Comparison of ENCODE assay signal across 1 cellular context in the genomic region with DNA sequence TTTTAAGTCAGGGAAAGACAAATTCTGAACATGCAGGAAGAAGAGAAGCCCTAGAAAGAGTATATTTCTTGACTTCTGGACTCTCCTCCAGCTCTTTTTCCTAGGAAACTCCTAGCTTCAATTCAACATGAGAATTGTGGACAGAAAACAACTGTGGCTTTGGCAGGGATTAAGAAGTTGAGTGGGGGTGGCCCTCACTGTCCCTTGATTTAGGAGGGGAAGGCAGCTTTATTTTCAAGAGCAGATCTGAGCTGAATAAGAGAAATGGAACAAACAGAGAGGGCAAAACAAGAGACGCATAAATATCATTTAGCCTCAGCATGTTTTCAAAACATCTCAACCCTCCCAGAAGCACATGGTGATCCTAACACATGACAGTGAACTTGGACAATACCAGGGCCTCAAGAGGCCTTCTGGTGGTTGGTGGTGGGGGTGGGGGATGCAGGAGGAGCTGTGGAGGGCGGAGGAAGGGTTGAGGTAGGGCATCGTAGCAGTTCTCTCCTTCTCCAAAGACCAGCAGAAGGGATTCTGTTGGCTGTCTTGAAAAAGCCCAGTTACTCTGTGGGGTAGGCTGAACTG.
TF ChIP-seq lines count a peak whose summit lies in the region.

No MANE protein-coding gene starts in this region.

TF ChIP-seq in HepG2, 621 proteins besides CTCF, POLR2A, EP300 and RAD21:
- TF ChIP-seq, protein P1, sequence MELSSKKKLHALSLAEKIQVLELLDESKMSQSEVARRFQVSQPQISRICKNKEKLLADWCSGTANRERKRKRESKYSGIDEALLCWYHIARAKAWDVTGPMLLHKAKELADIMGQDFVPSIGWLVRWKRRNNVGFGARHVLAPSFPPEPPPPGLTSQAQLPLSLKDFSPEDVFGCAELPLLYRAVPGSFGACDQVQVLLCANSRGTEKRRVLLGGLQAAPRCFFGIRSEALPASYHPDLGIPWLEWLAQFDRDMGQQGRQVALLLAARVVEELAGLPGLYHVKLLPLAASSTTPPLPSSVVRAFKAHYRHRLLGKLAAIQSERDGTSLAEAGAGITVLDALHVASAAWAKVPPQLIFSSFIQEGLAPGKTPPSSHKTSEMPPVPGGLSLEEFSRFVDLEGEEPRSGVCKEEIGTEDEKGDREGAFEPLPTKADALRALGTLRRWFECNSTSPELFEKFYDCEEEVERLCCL (CRISPR knock-in tag; IDR thresholded peaks at IDR 0.05; ENCODE audit: borderline replicate concordance): no peak
- TF ChIP-seq JUN (CRISPR knock-in tag; IDR thresholded peaks at IDR 0.05): no peak
- TF ChIP-seq, protein P2, sequence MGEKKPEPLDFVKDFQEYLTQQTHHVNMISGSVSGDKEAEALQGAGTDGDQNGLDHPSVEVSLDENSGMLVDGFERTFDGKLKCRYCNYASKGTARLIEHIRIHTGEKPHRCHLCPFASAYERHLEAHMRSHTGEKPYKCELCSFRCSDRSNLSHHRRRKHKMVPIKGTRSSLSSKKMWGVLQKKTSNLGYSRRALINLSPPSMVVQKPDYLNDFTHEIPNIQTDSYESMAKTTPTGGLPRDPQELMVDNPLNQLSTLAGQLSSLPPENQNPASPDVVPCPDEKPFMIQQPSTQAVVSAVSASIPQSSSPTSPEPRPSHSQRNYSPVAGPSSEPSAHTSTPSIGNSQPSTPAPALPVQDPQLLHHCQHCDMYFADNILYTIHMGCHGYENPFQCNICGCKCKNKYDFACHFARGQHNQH (CRISPR knock-in tag; IDR thresholded peaks at IDR 0.05): no peak
- no peak for TF ChIP-seq BCL6 (CRISPR knock-in tag; IDR thresholded peaks at IDR 0.05)
- TF ChIP-seq, protein P3, sequence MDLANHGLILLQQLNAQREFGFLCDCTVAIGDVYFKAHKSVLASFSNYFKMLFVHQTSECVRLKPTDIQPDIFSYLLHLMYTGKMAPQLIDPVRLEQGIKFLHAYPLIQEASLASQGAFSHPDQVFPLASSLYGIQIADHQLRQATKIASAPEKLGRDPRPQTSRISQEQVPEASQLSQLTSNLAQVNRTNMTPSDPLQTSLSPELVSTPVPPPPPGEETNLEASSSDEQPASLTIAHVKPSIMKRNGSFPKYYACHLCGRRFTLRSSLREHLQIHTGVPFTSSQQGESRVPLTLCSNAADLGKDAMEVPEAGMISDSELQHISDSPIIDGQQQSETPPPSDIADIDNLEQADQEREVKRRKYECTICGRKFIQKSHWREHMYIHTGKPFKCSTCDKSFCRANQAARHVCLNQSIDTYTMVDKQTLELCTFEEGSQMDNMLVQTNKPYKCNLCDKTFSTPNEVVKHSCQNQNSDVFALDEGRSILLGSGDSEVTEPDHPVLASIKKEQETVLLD (CRISPR knock-in tag; IDR thresholded peaks at IDR 0.05; ENCODE audit: low read depth): no peak
- TF ChIP-seq, protein P4, sequence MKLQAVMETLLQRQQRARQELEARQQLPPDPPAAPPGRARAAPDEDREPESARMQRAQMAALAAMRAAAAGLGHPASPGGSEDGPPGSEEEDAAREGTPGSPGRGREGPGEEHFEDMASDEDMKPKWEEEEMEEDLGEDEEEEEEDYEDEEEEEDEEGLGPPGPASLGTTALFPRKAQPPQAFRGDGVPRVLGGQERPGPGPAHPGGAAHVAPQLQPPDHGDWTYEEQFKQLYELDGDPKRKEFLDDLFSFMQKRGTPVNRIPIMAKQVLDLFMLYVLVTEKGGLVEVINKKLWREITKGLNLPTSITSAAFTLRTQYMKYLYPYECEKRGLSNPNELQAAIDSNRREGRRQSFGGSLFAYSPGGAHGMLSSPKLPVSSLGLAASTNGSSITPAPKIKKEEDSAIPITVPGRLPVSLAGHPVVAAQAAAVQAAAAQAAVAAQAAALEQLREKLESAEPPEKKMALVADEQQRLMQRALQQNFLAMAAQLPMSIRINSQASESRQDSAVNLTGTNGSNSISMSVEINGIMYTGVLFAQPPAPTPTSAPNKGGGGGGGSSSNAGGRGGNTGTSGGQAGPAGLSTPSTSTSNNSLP (IDR thresholded peaks at IDR 0.05; ENCODE audit: low read depth, low read length): no peak
- TF ChIP-seq ZNF10 (CRISPR knock-in tag; IDR thresholded peaks at IDR 0.05; ENCODE audit: borderline replicate concordance, low read depth): no peak
- TF ChIP-seq ZNF790 (CRISPR knock-in tag; IDR thresholded peaks at IDR 0.05; ENCODE audit: borderline replicate concordance): no peak
- TF ChIP-seq, protein P5, sequence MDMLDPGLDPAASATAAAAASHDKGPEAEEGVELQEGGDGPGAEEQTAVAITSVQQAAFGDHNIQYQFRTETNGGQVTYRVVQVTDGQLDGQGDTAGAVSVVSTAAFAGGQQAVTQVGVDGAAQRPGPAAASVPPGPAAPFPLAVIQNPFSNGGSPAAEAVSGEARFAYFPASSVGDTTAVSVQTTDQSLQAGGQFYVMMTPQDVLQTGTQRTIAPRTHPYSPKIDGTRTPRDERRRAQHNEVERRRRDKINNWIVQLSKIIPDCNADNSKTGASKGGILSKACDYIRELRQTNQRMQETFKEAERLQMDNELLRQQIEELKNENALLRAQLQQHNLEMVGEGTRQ (IDR thresholded peaks at IDR 0.05; ENCODE audit: low read depth, low read length): no peak
- TF ChIP-seq, protein P5 (CRISPR knock-in tag; IDR thresholded peaks at IDR 0.05; ENCODE audit: borderline replicate concordance): no peak
